In the genomic region with DNA sequence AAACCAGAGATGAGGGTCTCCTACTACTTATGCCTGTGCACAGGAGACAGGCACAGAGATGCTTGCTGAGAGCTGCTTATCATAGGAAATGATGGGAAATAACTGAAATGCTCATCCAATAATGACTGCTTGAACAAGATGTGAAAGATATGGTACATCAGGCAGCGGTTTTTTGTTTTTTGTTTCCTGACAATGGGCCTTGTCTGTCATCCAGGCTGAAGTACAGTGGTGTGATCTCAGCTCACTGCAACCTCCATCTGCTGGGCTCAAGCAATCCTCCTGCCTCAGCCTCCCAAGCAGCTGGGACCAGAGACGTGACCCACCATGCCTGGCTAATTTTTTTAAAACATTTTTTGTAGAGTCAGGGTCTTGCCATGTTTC, we compare ENCODE assay signal across 1 cellular context.
TF ChIP-seq lines count a peak whose summit lies in the region.

No MANE protein-coding gene starts in this region.

TF ChIP-seq in H1, 55 proteins besides CTCF, POLR2A, EP300 and RAD21:
- no peak for TF ChIP-seq CHD2 (IDR thresholded peaks at IDR 0.05; ENCODE audit: low read length)
- TF ChIP-seq EGR1 (IDR thresholded peaks at IDR 0.05; ENCODE audit: borderline replicate concordance, low read depth, low read length): no peak
- no peak for TF ChIP-seq EZH2 (IDR thresholded peaks at IDR 0.05; ENCODE audit: low read depth, low read length, severe bottlenecking)
- TF ChIP-seq, protein P1, sequence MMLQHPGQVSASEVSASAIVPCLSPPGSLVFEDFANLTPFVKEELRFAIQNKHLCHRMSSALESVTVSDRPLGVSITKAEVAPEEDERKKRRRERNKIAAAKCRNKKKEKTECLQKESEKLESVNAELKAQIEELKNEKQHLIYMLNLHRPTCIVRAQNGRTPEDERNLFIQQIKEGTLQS (IDR thresholded peaks at IDR 0.05; ENCODE audit: insufficient read depth, low read depth, low read length): no peak
TF ChIP-seq in H1: peak in this region for 0.
